ENCODE assay signal across 8 cellular contexts in genomic region chr22:46089426-46090041, GRCh38.
DNase-seq lines count a peak whose midpoint lies in the region; ATAC-seq and TF ChIP-seq lines count a peak whose summit lies in the region.

No MANE protein-coding gene starts in this region.

- intact Hi-C loops in Right ventricle myocardium inferior (cut with DNase I) (no loop called here), uterus (cut with DNase I; ENCODE audit: low total_unique reads) (no loop called here)

- H3K4me1 ChIP-seq in osteoblast (ENCODE audit: insufficient read depth, low read length) (peaks cover 97% of the 10 kb centered on the region), uterus (peaks cover 50 to 84% of the 10 kb centered on the region in 2 donors)

- H3K36me3 ChIP-seq in osteoblast (ENCODE audit: insufficient read depth, low read length): peaks cover 94% of the 10 kb centered on the region
- no peaks in the 10 kb centered on the region for H3K36me3 ChIP-seq in uterus

- no peak for TF ChIP-seq POLR2A in uterus (IDR thresholded peaks at IDR 0.05)

- no peak overlapping the region for H2AFZ ChIP-seq in osteoblast (ENCODE audit: low read length)

- peak; percentile 30 for DNase-seq in Right ventricle myocardium inferior (ENCODE audit: missing footprints)
- no peak for DNase-seq in osteoblast (ENCODE audit: insufficient read length, low spot score, missing footprints)
- peak; percentile 23 to 41 for DNase-seq in uterus
- DNase-seq in DMS114 treated with DMSO at 0.1 percent for 48 hours (lab: John Stamatoyannopoulos, UW; ENCODE audit: unreplicated experiment): no peak
- no peak for DNase-seq in activated T-cell treated with anti-CD3 and anti-CD28 coated beads, Interleukin-2, amount 50 U/mL, for 1 hour

- peaks cover 100% of the 10 kb centered on the region for H4K20me1 ChIP-seq in osteoblast (ENCODE audit: insufficient read depth, low read length)

- peaks cover 100% of the 10 kb centered on the region for H3K79me2 ChIP-seq in osteoblast (ENCODE audit: insufficient read depth, low read length)

- peak overlapping the region; percentile 94 for H3K4me2 ChIP-seq in osteoblast (ENCODE audit: insufficient read depth, low read length)

- H3K27ac ChIP-seq in angular gyrus (ENCODE audit: low read depth, low read length): peak overlapping the region; percentile 97
- H3K27ac ChIP-seq in osteoblast (ENCODE audit: low read depth, low read length): peak overlapping the region; percentile 96
- peak overlapping the region; percentile 99 to 100 for H3K27ac ChIP-seq in uterus

- H3K27me3 ChIP-seq in osteoblast (ENCODE audit: insufficient read depth, low read length): no peaks in the 10 kb centered on the region
- H3K27me3 ChIP-seq in uterus: no peaks in the 10 kb centered on the region

- H3K4me3 ChIP-seq in osteoblast (ENCODE audit: insufficient read depth, low read length): peak overlapping the region; percentile 80
- peak overlapping the region in 1 of 2 donors; percentile 88 for H3K4me3 ChIP-seq in uterus

- H3K9me3 ChIP-seq in osteoblast (ENCODE audit: low read depth, low read length): no peaks in the 10 kb centered on the region
- H3K9me3 ChIP-seq in uterus: no peaks in the 10 kb centered on the region

- ATAC-seq in Right ventricle myocardium inferior (no peak), GM19035 (IDR thresholded peaks at IDR 0.05; ENCODE audit: unreplicated experiment) (no peak), HG03280 (IDR thresholded peaks at IDR 0.05; ENCODE audit: unreplicated experiment) (no peak)

- no peak for TF ChIP-seq CTCF in osteoblast (IDR thresholded peaks at IDR 0.05; ENCODE audit: extremely low read depth, low read depth, low read length)
- peak in 1 of 4 experiments; percentile 9 for TF ChIP-seq CTCF in uterus (IDR thresholded peaks at IDR 0.05)

Comparison
In these comparisons a context has a peak if more than half of its experiments do, and no peak if none do; other contexts are left out.
1. DNase-seq: peak in Right ventricle myocardium inferior (single experiment) and uterus (2 of 2); none in osteoblast (single experiment), DMS114 treated with DMSO at 0.1 percent for 48 hours (single experiment) and activated T-cell treated with anti-CD3 and anti-CD28 coated beads, Interleukin-2, amount 50 U/mL, for 1 hour (single experiment).
2. Peak in every context shown above with its lines, with median percentiles within 50 percentile points of each other: H3K27ac ChIP-seq.